In genomic region chr5:149549461-149550266, GRCh38 we compare ENCODE assay signal across 8 cellular contexts. TPM values are rescaled to one million over a fixed set of nuclear protein-coding genes. Genes with fewer than 3 reads are reported as not detected.
DNase-seq lines count a peak whose midpoint lies in the region; ATAC-seq, FAIRE-seq and TF ChIP-seq lines count a peak whose summit lies in the region.

No MANE protein-coding gene starts in this region.

- peak in 1 of 2 experiments; percentile 43; a peak in 2 of 4 replicates for TF ChIP-seq POLR2A in HepG2 (IDR thresholded peaks at IDR 0.05; ENCODE audit: insufficient read depth in 1 of 2, low read depth in 2 of 2, low read length in 2 of 2)

- H3K9me3 ChIP-seq in HepG2 (ENCODE audit: low read length) = no peaks in the 10 kb centered on the region

- TF ChIP-seq CTCF in LNCaP clone FGC (IDR thresholded peaks at IDR 0.05; ENCODE audit: control insufficient read depth, extremely low read depth, insufficient read depth) = no peak
- TF ChIP-seq CTCF in cardiac fibroblast (IDR thresholded peaks at IDR 0.05; ENCODE audit: low read depth, low read length) = no peak
- no peak for TF ChIP-seq CTCF in HepG2 (CRISPR knock-in tag; IDR thresholded peaks at IDR 0.05)

- H2AFZ ChIP-seq in HepG2 (ENCODE audit: low read length) = no peak overlapping the region

- H3K27me3 Mint-ChIP-seq in stimulated activated naive B cell treated with anti-CD40 and anti-IgM and Interleukin-4, amounts not matched to agents 10 μg/mL and 1 μg/mL and 100 μg/mL, for 72 hours = no peaks in the 10 kb centered on the region

- peaks cover 33 to 53% of the 10 kb centered on the region in 2 donors for H3K36me3 Mint-ChIP-seq in stimulated activated naive B cell treated with anti-CD40 and anti-IgM and Interleukin-4, amounts not matched to agents 10 μg/mL and 1 μg/mL and 100 μg/mL, for 72 hours

- WGBS in HepG2 (ENCODE audit: low lambda C conversion rate) = 0% methylated on average over 21 of the region's 25 CpGs

- in situ Hi-C loops in HepG2 (cut with HindIII; ENCODE audit: extremely low pct_ligation_motif_present, low pct_unique_long_range_greater_than_20kb) = loop anchor here (5.0 to 25.0 kb wide), 2 partner anchors 97 to 412 kb away; partner anchors contain the start of gene ABLIM3

- H3K79me2 ChIP-seq in HepG2 (ENCODE audit: insufficient read depth, low read length) = peaks cover 66% of the 10 kb centered on the region

- peaks cover 53% of the 10 kb centered on the region for H3K4me1 ChIP-seq in HepG2 (ENCODE audit: insufficient read depth, low read length)

- H3K27ac Mint-ChIP-seq in stimulated activated naive B cell treated with anti-CD40 and anti-IgM and Interleukin-4, amounts not matched to agents 10 μg/mL and 1 μg/mL and 100 μg/mL, for 72 hours = peak overlapping the region; percentile 99

- H3K9ac ChIP-seq in HepG2 (ENCODE audit: insufficient read depth, low read depth, low read length) = peak overlapping the region; percentile 98

- intact Hi-C loops in HepG2 (cut with micrococcal nuclease; ENCODE audit: unreplicated experiment) = loop anchor here (2.0 to 5.0 kb wide), 2 partner anchors 52 to 107 kb away; no protein-coding TSS in a partner anchor

- no peak for TF ChIP-seq RAD21 in HepG2 (CRISPR knock-in tag; IDR thresholded peaks at IDR 0.05)

- TF ChIP-seq EP300 in HepG2 (IDR thresholded peaks at IDR 0.05; ENCODE audit: low read depth in 2 of 2, low read length in 2 of 2) = peak in 1 of 2 experiments; percentile 3; a peak in 1 of 4 replicates
- no peak for TF ChIP-seq EP300 in HepG2 (CRISPR knock-in tag; IDR thresholded peaks at IDR 0.05; ENCODE audit: borderline replicate concordance)

- peak overlapping the region; percentile 92 for H3K4me3 ChIP-seq in LNCaP clone FGC (ENCODE audit: low read depth, low read length)
- peak overlapping the region; percentile 78 to 87 for H3K4me3 ChIP-seq in cardiac fibroblast (replicated peaks in 1 of 2; ENCODE audit: low read depth in 2 of 2, low read length in 2 of 2)
- H3K4me3 ChIP-seq in HepG2 (replicated peaks in 1 of 3; ENCODE audit: insufficient read depth in 1 of 3, low read depth in 2 of 3, low read length in 3 of 3) = peak overlapping the region; percentile 95 to 99 (median 98)

- BruUV-seq in HepG2 (replicated peaks; lab: Mats Ljungman, UMichigan) = TSS peak; percentile 63

- H3K27ac ChIP-seq in HepG2 (ENCODE audit: extremely low read length, insufficient read depth, low read length) = peak overlapping the region; percentile 97

- H3K4me2 ChIP-seq in HepG2 (ENCODE audit: low read depth, low read length) = peak overlapping the region; percentile 85

- CTCF ChIA-PET in HepG2 (lab: Yijun Ruan, JAX; ENCODE audit: low intra/inter-chr PET ratio, low total read pairs) = no interaction called here

- H3K27me3 ChIP-seq in HepG2 (ENCODE audit: control insufficient read depth in 1 of 2, insufficient read depth in 2 of 2, low read length in 2 of 2) = no peaks in the 10 kb centered on the region; a peak in 1 of 5 replicates

- peak; percentile 34 for FAIRE-seq in HepG2 (lab: Jason Lieb, UNC)

- POLR2A ChIA-PET in HepG2 (lab: Yijun Ruan, JAX) = interaction anchor here (0.8 to 1.9 kb wide), 13 partner anchors 9 to 452 kb away, joined by 3 to 14 read pairs (median 4); partner anchors contain the start of gene GRPEL2

- DNase-seq in DMS53 (lab: John Stamatoyannopoulos, UW) (peak; percentile 95), LNCaP clone FGC (ENCODE audit: low read depth) (no peak), T-helper 1 cell (peak in 3 of 5 donors; percentile 11 to 44 (median 26)), cardiac fibroblast (ENCODE audit: low read depth in 2 of 2) (peak; percentile 55 to 60), HepG2 (ENCODE audit: low spot score) (peak; percentile 86)
- DNase-seq in stimulated activated naive B cell treated with anti-CD40 and anti-IgM and Interleukin-4, amounts not matched to agents 10 μg/mL and 1 μg/mL and 100 μg/mL, for 72 hours = peak; percentile 54

- peak overlapping the region; percentile 97 to 99 for H3K4me3 Mint-ChIP-seq in stimulated activated naive B cell treated with anti-CD40 and anti-IgM and Interleukin-4, amounts not matched to agents 10 μg/mL and 1 μg/mL and 100 μg/mL, for 72 hours

- no peaks in the 10 kb centered on the region for H3K9me3 Mint-ChIP-seq in stimulated activated naive B cell treated with anti-CD40 and anti-IgM and Interleukin-4, amounts not matched to agents 10 μg/mL and 1 μg/mL and 100 μg/mL, for 72 hours

- peaks cover 18% of the 10 kb centered on the region for H4K20me1 ChIP-seq in HepG2 (ENCODE audit: insufficient read depth, low read length)

- ATAC-seq in GM21447 (IDR thresholded peaks at IDR 0.05; ENCODE audit: unreplicated experiment) = peak; percentile 42
- ATAC-seq in HepG2 = peak; percentile 43
- ATAC-seq in stimulated activated naive B cell treated with anti-CD40 and anti-IgM and Interleukin-4, amounts not matched to agents 10 μg/mL and 1 μg/mL and 100 μg/mL, for 72 hours (replicated peaks) = peak; percentile 56 to 63
- no peak for ATAC-seq in HG03280 (IDR thresholded peaks at IDR 0.05; ENCODE audit: unreplicated experiment)

- H3K36me3 ChIP-seq in HepG2 (replicated peaks in 1 of 2; ENCODE audit: control insufficient read depth in 1 of 2, insufficient read depth in 2 of 2, low read length in 2 of 2) = peaks cover 9 to 23% of the 10 kb centered on the region in 2 experiments

- peaks cover 12 to 43% of the 10 kb centered on the region in 2 donors for H3K4me1 Mint-ChIP-seq in stimulated activated naive B cell treated with anti-CD40 and anti-IgM and Interleukin-4, amounts not matched to agents 10 μg/mL and 1 μg/mL and 100 μg/mL, for 72 hours

TF ChIP-seq in HepG2, 621 proteins besides CTCF, POLR2A, EP300 and RAD21 (continues in another document):
- TF ChIP-seq, protein P1, sequence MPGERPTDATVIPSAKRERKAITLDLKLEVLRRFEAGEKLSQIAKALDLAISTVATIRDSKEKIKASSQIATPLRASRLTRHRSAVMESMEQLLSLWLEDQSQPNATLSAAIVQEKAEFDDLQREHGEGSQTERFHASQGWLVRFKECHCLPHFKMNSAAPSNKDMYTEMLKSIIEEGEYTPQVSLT (CRISPR knock-in tag; IDR thresholded peaks at IDR 0.05; ENCODE audit: borderline replicate concordance, low read depth) = no peak
- no peak; the same call in 1 of the 2 replicates for TF ChIP-seq ELF3 (CRISPR knock-in tag; IDR thresholded peaks at IDR 0.05)

RNA-seq across cellular contexts. Expression of gene CSNK1A1, which starts 1.6 kb away (rescaled TPM):
- total RNA-seq in HepG2 (2016; rRNA removed; fragmentation: Illumina TruSeq; extraction: Trizol) = 149 and 210 TPM in 2 replicates
- 27.1 and 35.7 TPM in 2 replicates for total RNA-seq in HepG2 (2016; cell fraction: cytosol; rRNA removed; fragmentation: Illumina TruSeq; extraction: Trizol; ENCODE audit: low read depth)
- total RNA-seq in HepG2 (2016; cell fraction: insoluble cytoplasmic fraction; rRNA removed; fragmentation: Illumina TruSeq; extraction: Trizol) = 145 and 212 TPM in 2 replicates
- total RNA-seq in HepG2 (2016; cell fraction: membrane; rRNA removed; fragmentation: Illumina TruSeq; extraction: Trizol) = 84.4 and 87.9 TPM in 2 replicates
- 98.3 and 111 TPM in 2 replicates for total RNA-seq in HepG2 (2016; cell fraction: nucleus; rRNA removed; fragmentation: Illumina TruSeq; extraction: Trizol)
- polyA plus RNA-seq in HepG2 (2011; rRNA removed) = 77.3 and 89.0 TPM in 2 replicates
- polyA plus RNA-seq in HepG2 (2011; cell fraction: cytosol; rRNA removed) = 49.1 and 57.0 TPM in 2 replicates
- polyA plus RNA-seq in HepG2 (2011; cell fraction: nucleus; rRNA removed) = 50.7 and 55.7 TPM in 2 replicates
- 65.5 and 78.7 TPM in 2 replicates for polyA plus RNA-seq in HepG2 (2012)
- polyA plus RNA-seq in HepG2 (2016; cell fraction: cytosol; fragmentation: Illumina TruSeq; extraction: Trizol; ENCODE audit: low read depth) = 15.0 and 20.3 TPM in 2 replicates
- polyA plus RNA-seq in HepG2 (2016; cell fraction: insoluble cytoplasmic fraction; fragmentation: Illumina TruSeq; extraction: Trizol; ENCODE audit: low read depth) = 121 and 123 TPM in 2 replicates
- 29.6 and 36.5 TPM in 2 replicates for polyA plus RNA-seq in HepG2 (2016; cell fraction: membrane; fragmentation: Illumina TruSeq; extraction: Trizol; ENCODE audit: low read depth)
- 67.9 and 69.0 TPM in 2 replicates for polyA plus RNA-seq in HepG2 (2016; cell fraction: nucleus; fragmentation: Illumina TruSeq; extraction: Trizol; ENCODE audit: insufficient read depth, low read depth)
- 117 and 141 TPM in 2 replicates for polyA minus RNA-seq in HepG2 (2011; rRNA and poly(A)+ RNA removed; ENCODE audit: low replicate concordance)
- polyA minus RNA-seq in HepG2 (2011; cell fraction: cytosol; rRNA and poly(A)+ RNA removed) = 108 and 126 TPM in 2 replicates
- polyA minus RNA-seq in HepG2 (2011; cell fraction: nucleus; rRNA and poly(A)+ RNA removed) = 187 and 216 TPM in 2 replicates

RNA-seq across cellular contexts. Expression of gene ARHGEF37, which starts 31.6 kb away (rescaled TPM):
- 0.27 TPM in 1 of 2 replicates, not detected in the other for total RNA-seq in HepG2 (2016; rRNA removed; fragmentation: Illumina TruSeq; extraction: Trizol)
- not detected in 2 replicates for total RNA-seq in HepG2 (2016; cell fraction: cytosol; rRNA removed; fragmentation: Illumina TruSeq; extraction: Trizol; ENCODE audit: low read depth)
- 0.11 TPM in 1 of 2 replicates, not detected in the other for total RNA-seq in HepG2 (2016; cell fraction: insoluble cytoplasmic fraction; rRNA removed; fragmentation: Illumina TruSeq; extraction: Trizol)
- not detected in 2 replicates for total RNA-seq in HepG2 (2016; cell fraction: membrane; rRNA removed; fragmentation: Illumina TruSeq; extraction: Trizol)
- not detected in 2 replicates for total RNA-seq in HepG2 (2016; cell fraction: nucleus; rRNA removed; fragmentation: Illumina TruSeq; extraction: Trizol)
- polyA plus RNA-seq in HepG2 (2011; rRNA removed) = 0.18 and 0.39 TPM in 2 replicates
- polyA plus RNA-seq in HepG2 (2011; cell fraction: cytosol; rRNA removed) = 0.05 and 0.23 TPM in 2 replicates
- 0.18 and 0.38 TPM in 2 replicates for polyA plus RNA-seq in HepG2 (2011; cell fraction: nucleus; rRNA removed)
- polyA plus RNA-seq in HepG2 (2012) = 0.21 and 0.28 TPM in 2 replicates
- polyA plus RNA-seq in HepG2 (2016; cell fraction: cytosol; fragmentation: Illumina TruSeq; extraction: Trizol; ENCODE audit: low read depth) = not detected in 2 replicates
- polyA plus RNA-seq in HepG2 (2016; cell fraction: insoluble cytoplasmic fraction; fragmentation: Illumina TruSeq; extraction: Trizol; ENCODE audit: low read depth) = not detected in 2 replicates
- not detected in 2 replicates for polyA plus RNA-seq in HepG2 (2016; cell fraction: membrane; fragmentation: Illumina TruSeq; extraction: Trizol; ENCODE audit: low read depth)
- polyA plus RNA-seq in HepG2 (2016; cell fraction: nucleus; fragmentation: Illumina TruSeq; extraction: Trizol; ENCODE audit: insufficient read depth, low read depth) = 0.48 TPM in 1 of 2 replicates, not detected in the other
- 0.51 and 1.4 TPM in 2 replicates for polyA minus RNA-seq in HepG2 (2011; rRNA and poly(A)+ RNA removed; ENCODE audit: low replicate concordance)
- not detected in 2 replicates for polyA minus RNA-seq in HepG2 (2011; cell fraction: cytosol; rRNA and poly(A)+ RNA removed)
- 0.13 and 0.87 TPM in 2 replicates for polyA minus RNA-seq in HepG2 (2011; cell fraction: nucleus; rRNA and poly(A)+ RNA removed)
